ENCODE assay signal across 11 cellular contexts in genomic region chr17:7476951-7477350, GRCh38. TPM values are rescaled to one million over a fixed set of nuclear protein-coding genes. Genes with fewer than 3 reads are reported as not detected.
DNase-seq lines count a peak whose midpoint lies in the region; ATAC-seq, FAIRE-seq and TF ChIP-seq lines count a peak whose summit lies in the region.
"Had no signal": no experiment of that assay in that cellular context is flagged by ENCODE, and none has a peak within 500 bp of the region (broad histone marks: within the 10 kb centered on the region; RNA-seq: fewer than 3 reads in every experiment).

No MANE protein-coding gene starts in this region.

- intact Hi-C loops in dendritic cell treated with granulocyte-macrophage colony-stimulating factor and Interleukin-4, amounts not matched to agents 40 ng/mL and 50 ng/mL, for 4 days (cut with micrococcal nuclease): no loop called here

- no peaks in the 10 kb centered on the region for H4K20me1 ChIP-seq in neural cell (ENCODE audit: insufficient read depth)

- H3K9me3 ChIP-seq in neural cell (ENCODE audit: low read length): no peaks in the 10 kb centered on the region

- no peaks in the 10 kb centered on the region for H3K27me3 ChIP-seq in neural cell (ENCODE audit: insufficient read depth, low read depth, low read length)

- H3F3A ChIP-seq in neural cell (ENCODE audit: insufficient read depth, low read length, poor library complexity, severe bottlenecking): no peaks in the 10 kb centered on the region

- no peak overlapping the region for H3K4me2 ChIP-seq in neural cell (ENCODE audit: low read length)

- no peak for ATAC-seq in stimulated activated naive CD8-positive, alpha-beta T cell treated with anti-CD3 and anti-CD28 coated beads, Interleukin-15, Interleukin-2, amounts not matched to agents 100 U/mL and 50 U/mL, for 24 hours

- peak overlapping the region; percentile 89 for H3K27ac Mint-ChIP-seq in stimulated activated naive CD8-positive, alpha-beta T cell treated with anti-CD3 and anti-CD28 coated beads, Interleukin-15, Interleukin-2, amounts not matched to agents 100 ng/mL and 50 ng/mL, for 24 hours
- H3K27ac Mint-ChIP-seq in dendritic cell treated with granulocyte-macrophage colony-stimulating factor and Interleukin-4, amounts not matched to agents 40 ng/mL and 50 ng/mL, for 4 days: peak overlapping the region; percentile 81

- H3K27ac ChIP-seq in neural cell (ENCODE audit: low read length): no peak overlapping the region

- H3K9me3 Mint-ChIP-seq in stimulated activated naive CD8-positive, alpha-beta T cell treated with anti-CD3 and anti-CD28 coated beads, Interleukin-15, Interleukin-2, amounts not matched to agents 100 ng/mL and 50 ng/mL, for 24 hours: no peaks in the 10 kb centered on the region
- no peaks in the 10 kb centered on the region for H3K9me3 Mint-ChIP-seq in dendritic cell treated with granulocyte-macrophage colony-stimulating factor and Interleukin-4, amounts not matched to agents 40 ng/mL and 50 ng/mL, for 4 days

- no peak for TF ChIP-seq RAD21 in neural cell (conservative IDR thresholded peaks at IDR 0.05)

- H2AFZ ChIP-seq in neural cell (ENCODE audit: low read depth, low read length): no peak overlapping the region

- TF ChIP-seq EP300 in neural cell (conservative IDR thresholded peaks at IDR 0.05; ENCODE audit: poor library complexity, severe bottlenecking): no peak

- peak overlapping the region; percentile 89 for H3K4me3 Mint-ChIP-seq in stimulated activated naive CD8-positive, alpha-beta T cell treated with anti-CD3 and anti-CD28 coated beads, Interleukin-15, Interleukin-2, amounts not matched to agents 100 ng/mL and 50 ng/mL, for 24 hours
- H3K4me3 Mint-ChIP-seq in dendritic cell treated with granulocyte-macrophage colony-stimulating factor and Interleukin-4, amounts not matched to agents 40 ng/mL and 50 ng/mL, for 4 days: peak overlapping the region; percentile 75

- no peak for TF ChIP-seq POLR2A in GM12892 (IDR thresholded peaks at IDR 0.05; ENCODE audit: low read depth, low read length)

- peak overlapping the region; percentile 91 for H3K4me3 ChIP-seq in neural cell (ENCODE audit: low read length)

- TF ChIP-seq CTCF in neural cell (IDR thresholded peaks at IDR 0.05; ENCODE audit: poor library complexity, severe bottlenecking): no peak

- peaks cover 64% of the 10 kb centered on the region for H3K4me1 Mint-ChIP-seq in stimulated activated naive CD8-positive, alpha-beta T cell treated with anti-CD3 and anti-CD28 coated beads, Interleukin-15, Interleukin-2, amounts not matched to agents 100 ng/mL and 50 ng/mL, for 24 hours (ENCODE audit: low read depth)
- peaks cover 64% of the 10 kb centered on the region for H3K4me1 Mint-ChIP-seq in dendritic cell treated with granulocyte-macrophage colony-stimulating factor and Interleukin-4, amounts not matched to agents 40 ng/mL and 50 ng/mL, for 4 days (ENCODE audit: low read depth)

- no peak overlapping the region for H3K9ac ChIP-seq in neural cell (ENCODE audit: low read length)

- H3K36me3 ChIP-seq in neural cell (ENCODE audit: insufficient read depth, low read length): no peaks in the 10 kb centered on the region

- peaks cover 53% of the 10 kb centered on the region for H3K79me2 ChIP-seq in neural cell (replicated peaks; ENCODE audit: insufficient read depth, low read length)

- H3K27me3 Mint-ChIP-seq in stimulated activated naive CD8-positive, alpha-beta T cell treated with anti-CD3 and anti-CD28 coated beads, Interleukin-15, Interleukin-2, amounts not matched to agents 100 ng/mL and 50 ng/mL, for 24 hours: no peaks in the 10 kb centered on the region
- no peaks in the 10 kb centered on the region for H3K27me3 Mint-ChIP-seq in dendritic cell treated with granulocyte-macrophage colony-stimulating factor and Interleukin-4, amounts not matched to agents 40 ng/mL and 50 ng/mL, for 4 days

- DNase-seq in stimulated activated naive CD8-positive, alpha-beta T cell treated with anti-CD3 and anti-CD28 coated beads, Interleukin-15, Interleukin-2, amounts not matched to agents 100 U/mL and 50 U/mL, for 24 hours: no peak
- no peak for DNase-seq in GM12892 (ENCODE audit: insufficient read length)
- no peak for DNase-seq in epidermal melanocyte (ENCODE audit: insufficient read length, low spot score)
- DNase-seq in AG20443 (ENCODE audit: low spot score): no peak
- DNase-seq in NCI-H748 (lab: John Stamatoyannopoulos, UW; ENCODE audit: unreplicated experiment): no peak
- DNase-seq: DMS 273 treated with DMSO at 0.1 percent for 48 hours, NCI-H1092, T1000 had no signal

- H3K9me2 ChIP-seq in neural cell (ENCODE audit: insufficient read depth, low read length): no peaks in the 10 kb centered on the region

- FAIRE-seq in GM12892 (lab: Jason Lieb, UNC): no peak

- H3K36me3 Mint-ChIP-seq in stimulated activated naive CD8-positive, alpha-beta T cell treated with anti-CD3 and anti-CD28 coated beads, Interleukin-15, Interleukin-2, amounts not matched to agents 100 ng/mL and 50 ng/mL, for 24 hours (ENCODE audit: low read depth): no peaks in the 10 kb centered on the region
- H3K36me3 Mint-ChIP-seq in dendritic cell treated with granulocyte-macrophage colony-stimulating factor and Interleukin-4, amounts not matched to agents 40 ng/mL and 50 ng/mL, for 4 days (ENCODE audit: low read depth): peaks cover 9% of the 10 kb centered on the region

TF ChIP-seq in neural cell, 6 proteins besides CTCF, POLR2A, EP300 and RAD21:
- no peak for TF ChIP-seq REST (IDR thresholded peaks at IDR 0.05; ENCODE audit: borderline replicate concordance)
- no peak for TF ChIP-seq SMC3 (conservative IDR thresholded peaks at IDR 0.05; ENCODE audit: poor library complexity)
- no peak for TF ChIP-seq TAF1 (IDR thresholded peaks at IDR 0.05; ENCODE audit: low read depth)
- no peak for TF ChIP-seq EZH2 (IDR thresholded peaks at IDR 0.05; ENCODE audit: borderline replicate concordance, insufficient read depth, low read length, poor library complexity, severe bottlenecking)
- no peak for TF ChIP-seq MXI1 (conservative IDR thresholded peaks at IDR 0.05; ENCODE audit: poor library complexity, severe bottlenecking)
- TF ChIP-seq POLR2AphosphoS5 (IDR thresholded peaks at IDR 0.05): no peak
TF ChIP-seq in neural cell: peak in this region for 0.

RNA-seq across cellular contexts. Expression of gene ZBTB4, which starts 2.5 kb away (rescaled TPM):
- 8.0 and 9.2 TPM in 2 replicates for polyA plus RNA-seq in neural cell
- 19.2 and 20.3 TPM in 2 replicates for polyA minus RNA-seq in neural cell
- 7.7 TPM for polyA plus RNA-seq in GM12892 (2012; ENCODE audit: missing spikeins)

RNA-seq across cellular contexts. Expression of gene SLC35G6, which starts 4.3 kb away (rescaled TPM):
- polyA plus RNA-seq in neural cell: not detected in 2 replicates
- polyA minus RNA-seq in neural cell: not detected in 2 replicates
- 0.19 TPM for polyA plus RNA-seq in GM12892 (2012; ENCODE audit: missing spikeins)

RNA-seq across cellular contexts. Expression of gene POLR2A, which starts 7.2 kb away (rescaled TPM):
- polyA plus RNA-seq in neural cell: 9.1 and 22.6 TPM in 2 replicates
- polyA minus RNA-seq in neural cell: 84.6 and 86.7 TPM in 2 replicates
- 53.1 TPM for polyA plus RNA-seq in GM12892 (2012; ENCODE audit: missing spikeins)

RNA-seq across cellular contexts. Expression of gene CHRNB1, which starts 32.1 kb away (rescaled TPM):
- polyA plus RNA-seq in neural cell: 17.9 and 18.2 TPM in 2 replicates
- polyA minus RNA-seq in neural cell: 8.8 and 10.3 TPM in 2 replicates
- polyA plus RNA-seq in GM12892 (2012; ENCODE audit: missing spikeins): 12.8 TPM

RNA-seq across cellular contexts. Expression of gene FGF11, which starts 37.6 kb away (rescaled TPM):
- 15.8 and 16.4 TPM in 2 replicates for polyA plus RNA-seq in neural cell
- 16.1 and 16.8 TPM in 2 replicates for polyA minus RNA-seq in neural cell
- 11.9 TPM for polyA plus RNA-seq in GM12892 (2012; ENCODE audit: missing spikeins)
